Comparison of ENCODE assay signal across 13 cellular contexts in genomic region chr6:16486661-16487060, GRCh38.
DNase-seq lines count a peak whose midpoint lies in the region; ATAC-seq and TF ChIP-seq lines count a peak whose summit lies in the region.
"Had no signal": no experiment of that assay in that cellular context is flagged by ENCODE, and none has a peak within 500 bp of the region (broad histone marks: within the 10 kb centered on the region; RNA-seq: fewer than 3 reads in every experiment).

No MANE protein-coding gene starts in this region.

- CTCF ChIA-PET in CD4-positive, alpha-beta memory T cell (lab: Charles Lee; ENCODE audit: partially characterized antibody): interaction anchor here (1.2 to 2.2 kb wide), 3 partner anchors 28 to 275 kb away, joined by 3 to 8 read pairs (median 3); partner anchors contain the start of gene ATXN1
- CTCF ChIA-PET in activated CD4-positive, alpha-beta memory T cell treated with anti-CD3 and anti-CD28 coated beads for 36 hours (lab: Charles Lee): interaction anchor here (0.8 to 2.7 kb wide), 2 partner anchors 24 kb away, joined by 4 to 11 read pairs; no protein-coding TSS in a partner anchor

- H3K4me3 Mint-ChIP-seq in CD4-positive, alpha-beta memory T cell: peak overlapping the region; percentile 54 to 81 (median 72)
- H3K4me3 Mint-ChIP-seq in activated CD4-positive, alpha-beta memory T cell treated with anti-CD3 and anti-CD28 coated beads for 36 hours: peak overlapping the region; percentile 58

- H3K27me3 Mint-ChIP-seq in CD4-positive, alpha-beta memory T cell: no peaks in the 10 kb centered on the region
- H3K27me3 Mint-ChIP-seq in activated CD4-positive, alpha-beta memory T cell treated with anti-CD3 and anti-CD28 coated beads for 36 hours: no peaks in the 10 kb centered on the region

- POLR2A ChIA-PET in CD4-positive, alpha-beta memory T cell (lab: Charles Lee; ENCODE audit: partially characterized antibody): interaction anchor here (1.2 to 3.4 kb wide), 4 partner anchors 15 to 276 kb away, joined by 4 to 14 read pairs (median 12); no protein-coding TSS in a partner anchor
- POLR2A ChIA-PET in activated CD4-positive, alpha-beta memory T cell treated with anti-CD3 and anti-CD28 coated beads for 36 hours (lab: Charles Lee): interaction anchor here (0.6 to 2.6 kb wide), 2 partner anchors 13 to 16 kb away, joined by 3 to 12 read pairs; no protein-coding TSS in a partner anchor

- H3K27ac Mint-ChIP-seq in CD4-positive, alpha-beta memory T cell: peak overlapping the region; percentile 73 to 97 (median 91)
- peak overlapping the region; percentile 87 for H3K27ac Mint-ChIP-seq in activated CD4-positive, alpha-beta memory T cell treated with anti-CD3 and anti-CD28 coated beads for 36 hours
- H3K27ac Mint-ChIP-seq: activated naive CD4-positive, alpha-beta T cell treated with anti-CD3 and anti-CD28 coated beads, Interleukin-2, amount 50 U/mL, for 72 hours had no signal

- peak overlapping the region in 1 of 2 donors; percentile 21 for H3K4me3 ChIP-seq in CD4-positive, alpha-beta memory T cell (ENCODE audit: low read length in 2 of 2)
- H3K4me3 ChIP-seq in left ventricle myocardium inferior: no peak overlapping the region
- H3K4me3 ChIP-seq: psoas muscle had no signal

- no peaks in the 10 kb centered on the region for H3K27me3 ChIP-seq in CD4-positive, alpha-beta memory T cell (ENCODE audit: insufficient read depth, low read length)
- H3K27me3 ChIP-seq in left ventricle myocardium inferior (ENCODE audit: low read depth): no peaks in the 10 kb centered on the region

- intact Hi-C loops in CD4-positive, alpha-beta memory T cell (cut with micrococcal nuclease): no loop called here
- intact Hi-C loops in activated CD4-positive, alpha-beta memory T cell treated with anti-CD3 and anti-CD28 coated beads for 36 hours (cut with micrococcal nuclease): loop anchor here (1.0 to 2.0 kb wide), 2 partner anchors 12 to 14 kb away; no protein-coding TSS in a partner anchor
- intact Hi-C loops in left ventricle myocardium inferior (cut with micrococcal nuclease): no loop called here

- H3K9me3 Mint-ChIP-seq in CD4-positive, alpha-beta memory T cell: no peaks in the 10 kb centered on the region
- H3K9me3 Mint-ChIP-seq in activated CD4-positive, alpha-beta memory T cell treated with anti-CD3 and anti-CD28 coated beads for 36 hours: peaks cover 4% of the 10 kb centered on the region
- H3K9me3 Mint-ChIP-seq: activated naive CD4-positive, alpha-beta T cell treated with anti-CD3 and anti-CD28 coated beads, Interleukin-2, amount 50 U/mL, for 72 hours had no signal

- peak overlapping the region; percentile 56 for H3K27ac ChIP-seq in CD4-positive, alpha-beta memory T cell (ENCODE audit: low read depth, low read length)
- H3K27ac ChIP-seq in left ventricle myocardium inferior (replicated peaks): no peak overlapping the region
- H3K27ac ChIP-seq: psoas muscle had no signal

- peaks cover 76 to 94% (median 84%) of the 10 kb centered on the region in 4 donors for H3K4me1 Mint-ChIP-seq in CD4-positive, alpha-beta memory T cell
- H3K4me1 Mint-ChIP-seq in activated CD4-positive, alpha-beta memory T cell treated with anti-CD3 and anti-CD28 coated beads for 36 hours (ENCODE audit: low read depth): peaks cover 92% of the 10 kb centered on the region

- ATAC-seq in HG03097 (IDR thresholded peaks at IDR 0.05; ENCODE audit: low FRiP score, unreplicated experiment) (no peak), HG02840 (IDR thresholded peaks at IDR 0.05; ENCODE audit: low FRiP score, unreplicated experiment) (no peak), GM19463 (IDR thresholded peaks at IDR 0.05; ENCODE audit: unreplicated experiment) (no peak)
- ATAC-seq: activated naive CD4-positive, alpha-beta T cell treated with anti-CD3 and anti-CD28 coated beads, Interleukin-2, amount 50 U/mL, for 72 hours; HCT116; Panc1; psoas muscle had no signal

- no peak for TF ChIP-seq CTCF in left ventricle myocardium inferior (IDR thresholded peaks at IDR 0.05; ENCODE audit: borderline replicate concordance)

- H3K36me3 ChIP-seq in CD4-positive, alpha-beta memory T cell (ENCODE audit: insufficient read depth, low read length): no peaks in the 10 kb centered on the region
- H3K36me3 ChIP-seq in left ventricle myocardium inferior: peaks cover 16% of the 10 kb centered on the region

- no peaks in the 10 kb centered on the region for H3K9me3 ChIP-seq in CD4-positive, alpha-beta memory T cell (ENCODE audit: control insufficient read depth in 1 of 2, low read length in 2 of 2)
- peaks cover 9% of the 10 kb centered on the region for H3K9me3 ChIP-seq in left ventricle myocardium inferior (replicated peaks)

- peaks cover 19 to 25% of the 10 kb centered on the region in 2 donors for H3K36me3 Mint-ChIP-seq in CD4-positive, alpha-beta memory T cell
- H3K36me3 Mint-ChIP-seq in activated CD4-positive, alpha-beta memory T cell treated with anti-CD3 and anti-CD28 coated beads for 36 hours: peaks cover 32% of the 10 kb centered on the region

- peak in 2 of 5 donors; percentile 34 to 71 for DNase-seq in CD4-positive, alpha-beta memory T cell
- DNase-seq in activated CD4-positive, alpha-beta memory T cell treated with anti-CD3 and anti-CD28 coated beads for 36 hours: peak; percentile 71
- peak; percentile 14 for DNase-seq in activated naive CD8-positive, alpha-beta T cell treated with anti-CD3 and anti-CD28 coated beads, Interleukin-2, amount 50 U/mL, for 16 hours (ENCODE audit: low read depth, low spot score)
- DNase-seq in stimulated activated CD4-positive, alpha-beta T cell treated with anti-CD3 and anti-CD28 coated beads, Interleukin-4, amount 100 ng/mL, for 24 hours: peak; percentile 70
- no peak for DNase-seq in left ventricle myocardium inferior
- DNase-seq: DND-41, psoas muscle had no signal

- H3K4me1 ChIP-seq in CD4-positive, alpha-beta memory T cell (ENCODE audit: insufficient read depth, low read length): peaks cover 89% of the 10 kb centered on the region
- H3K4me1 ChIP-seq in left ventricle myocardium inferior: peaks cover 15% of the 10 kb centered on the region
